Comparison of ENCODE assay signal across 8 cellular contexts in genomic region chr15:68730491-68731317, GRCh38.
A peak's percentile ranks its signal among the peaks of the same experiment; 100 is the strongest.
DNase-seq lines count a peak whose midpoint lies in the region; ATAC-seq and TF ChIP-seq lines count a peak whose summit lies in the region.

No MANE protein-coding gene starts in this region.

- no peaks in the 10 kb centered on the region for H3K9me3 ChIP-seq in Loucy (ENCODE audit: insufficient read depth, low read depth, low read length)
- H3K9me3 ChIP-seq in heart left ventricle, result no peaks in the 10 kb centered on the region

- H3K9ac ChIP-seq in Loucy (ENCODE audit: low read depth, low read length, poor library complexity, severe bottlenecking), result no peak overlapping the region

- peak overlapping the region; percentile 19 to 86 (median 72) for H3K27ac ChIP-seq in heart left ventricle

- TF ChIP-seq POLR2A in heart left ventricle (IDR thresholded peaks at IDR 0.05), result no peak

- H3K36me3 ChIP-seq in Loucy (ENCODE audit: insufficient read depth, low read length), result no peaks in the 10 kb centered on the region
- H3K36me3 ChIP-seq in heart left ventricle, result no peaks in the 10 kb centered on the region

- no peak overlapping the region for H3K4me2 ChIP-seq in Loucy (ENCODE audit: low read depth, low read length, poor library complexity, severe bottlenecking)

- intact Hi-C loops in heart left ventricle (cut with DNase I), result loop anchor here (1.0 to 10.0 kb wide), 14 partner anchors 47 to 176 kb away; partner anchors contain the start of genes ANP32A (in 4 of the 10) and CORO2B (in 1 of the 10)

- no peaks in the 10 kb centered on the region for H3F3A ChIP-seq in Loucy (ENCODE audit: low read depth)

- H3K4me3 Mint-ChIP-seq in activated naive CD8-positive, alpha-beta T cell treated with anti-CD3 and anti-CD28 coated beads for 36 hours, result no peak overlapping the region
- H3K4me3 Mint-ChIP-seq in progenitor cell of endocrine pancreas (ENCODE audit: low read depth), result no peak overlapping the region

- no peaks in the 10 kb centered on the region for H4K20me1 ChIP-seq in Loucy (ENCODE audit: insufficient read depth, low read length, poor library complexity, severe bottlenecking)

- peak; percentile 68 for TF ChIP-seq CTCF in Loucy (conservative IDR thresholded peaks at IDR 0.05; ENCODE audit: low read length)
- TF ChIP-seq CTCF in heart left ventricle (IDR thresholded peaks at IDR 0.05), result peak; percentile 13 to 76 (median 58)
- TF ChIP-seq CTCF in progenitor cell of endocrine pancreas (IDR thresholded peaks at IDR 0.05; ENCODE audit: unreplicated experiment), result peak; percentile 66

- H3K36me3 Mint-ChIP-seq in activated naive CD8-positive, alpha-beta T cell treated with anti-CD3 and anti-CD28 coated beads for 36 hours, result no peaks in the 10 kb centered on the region
- H3K36me3 Mint-ChIP-seq in progenitor cell of endocrine pancreas (ENCODE audit: insufficient read depth), result no peaks in the 10 kb centered on the region

- H3K27ac Mint-ChIP-seq in activated naive CD8-positive, alpha-beta T cell treated with anti-CD3 and anti-CD28 coated beads for 36 hours, result no peak overlapping the region
- no peak overlapping the region for H3K27ac Mint-ChIP-seq in progenitor cell of endocrine pancreas

- H3K4me3 ChIP-seq in Loucy (ENCODE audit: low read length, poor library complexity, severe bottlenecking) (no peak overlapping the region), heart left ventricle (peak overlapping the region in 1 of 12 donors; percentile 3)

- H3K4me1 ChIP-seq in Loucy (ENCODE audit: insufficient read depth, low read length, poor library complexity, severe bottlenecking), result peaks cover 9% of the 10 kb centered on the region
- H3K4me1 ChIP-seq in heart left ventricle, result peaks cover 3 to 78% (median 48%) of the 10 kb centered on the region in 12 donors

- H2AFZ ChIP-seq in Loucy (ENCODE audit: low read length), result no peak overlapping the region

- no peaks in the 10 kb centered on the region for H3K9me2 ChIP-seq in Loucy (replicated peaks; ENCODE audit: low read depth, low read length)

- WGBS in heart left ventricle, 4 donors, result 32 to 45% (median 35%) methylated on average over 12 to 13 of the region's 13 CpGs

- DNase-seq in NCI-H524 (lab: John Stamatoyannopoulos, UW) (peak; percentile 42 to 82), NCI-H524 treated with DMSO at 0.1 percent for 48 hours (lab: John Stamatoyannopoulos, UW) (no peak), heart left ventricle (peak in 4 of 5 donors; percentile 59 to 77 (median 73)), progenitor cell of endocrine pancreas (ENCODE audit: low spot score, unreplicated experiment) (no peak)
- peak; percentile 6 for DNase-seq in activated naive CD8-positive, alpha-beta T cell treated with anti-CD3 and anti-CD28 coated beads for 36 hours

- no peaks in the 10 kb centered on the region for H3K79me2 ChIP-seq in Loucy (ENCODE audit: insufficient read depth, low read length)

- H3K9me3 Mint-ChIP-seq in activated naive CD8-positive, alpha-beta T cell treated with anti-CD3 and anti-CD28 coated beads for 36 hours, result no peaks in the 10 kb centered on the region
- no peaks in the 10 kb centered on the region for H3K9me3 Mint-ChIP-seq in progenitor cell of endocrine pancreas (ENCODE audit: low read depth)

- peak; percentile 46 to 85 (median 68) for ATAC-seq in heart left ventricle
- no peak for ATAC-seq in GM19452 (IDR thresholded peaks at IDR 0.05; ENCODE audit: unreplicated experiment)
- ATAC-seq in HG03521 (IDR thresholded peaks at IDR 0.05; ENCODE audit: unreplicated experiment), result no peak

- H3K27me3 Mint-ChIP-seq in activated naive CD8-positive, alpha-beta T cell treated with anti-CD3 and anti-CD28 coated beads for 36 hours, result no peaks in the 10 kb centered on the region
- H3K27me3 Mint-ChIP-seq in progenitor cell of endocrine pancreas, result peaks cover 19% of the 10 kb centered on the region

- H3K27me3 ChIP-seq in Loucy (ENCODE audit: insufficient read depth, low read length, poor library complexity, severe bottlenecking), result no peaks in the 10 kb centered on the region
- no peaks in the 10 kb centered on the region for H3K27me3 ChIP-seq in heart left ventricle

- H3K4me1 Mint-ChIP-seq in activated naive CD8-positive, alpha-beta T cell treated with anti-CD3 and anti-CD28 coated beads for 36 hours, result no peaks in the 10 kb centered on the region
- H3K4me1 Mint-ChIP-seq in progenitor cell of endocrine pancreas (ENCODE audit: low read depth), result peaks cover 6% of the 10 kb centered on the region

Comparison
In these comparisons a context has a peak if more than half of its experiments do, and no peak if none do; other contexts are left out.
1. DNase-seq: peak in NCI-H524 (2 of 2), activated naive CD8-positive, alpha-beta T cell treated with anti-CD3 and anti-CD28 coated beads for 36 hours (single experiment) and heart left ventricle (4 of 5); none in NCI-H524 treated with DMSO at 0.1 percent for 48 hours (single experiment) and progenitor cell of endocrine pancreas (single experiment).
2. ATAC-seq: peak in heart left ventricle (4 of 4); none in GM19452 (single experiment) and HG03521 (single experiment).
3. Peak in every context shown above with its lines, with median percentiles within 50 percentile points of each other: CTCF ChIP-seq.